ENCODE assay signal across 11 cellular contexts in the genomic region with DNA sequence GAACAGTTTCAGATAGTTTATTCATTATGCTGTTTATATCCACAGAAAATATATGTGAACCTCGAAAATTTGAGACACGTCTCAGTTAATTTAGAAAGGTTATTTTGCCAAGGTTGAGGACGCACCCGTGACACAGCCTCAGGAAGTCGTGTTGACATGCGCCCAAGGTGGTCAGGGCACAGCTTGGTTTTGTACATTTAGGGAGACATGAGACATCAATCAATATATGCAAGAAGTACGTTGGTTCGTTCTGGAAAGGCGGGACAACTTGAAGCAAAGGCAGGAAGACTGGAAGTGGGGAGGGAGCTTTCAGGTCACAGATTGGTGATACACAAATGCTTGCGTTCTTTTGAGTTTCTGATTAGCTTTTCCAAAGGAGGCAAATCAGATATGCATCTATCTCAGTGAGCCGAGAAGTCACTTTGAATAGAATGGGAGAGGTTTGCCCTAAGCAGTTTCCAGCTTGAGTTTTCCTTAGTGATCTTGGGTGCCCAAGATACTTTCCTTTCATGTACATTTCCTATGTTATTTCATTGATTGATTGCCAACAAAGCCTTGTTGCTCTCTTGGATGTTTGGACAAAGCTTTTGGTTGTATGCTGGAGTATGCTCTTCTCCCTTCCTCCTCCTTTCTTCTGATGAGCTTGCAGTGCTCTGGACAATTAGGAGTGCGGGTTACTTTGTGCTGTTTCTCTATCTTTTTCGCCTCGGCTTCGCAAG. TPM values are rescaled to one million over a fixed set of nuclear protein-coding genes. Genes with fewer than 3 reads are reported as not detected.
DNase-seq lines count a peak whose midpoint lies in the region; ATAC-seq and TF ChIP-seq lines count a peak whose summit lies in the region.
"Had no signal": no experiment of that assay in that cellular context is flagged by ENCODE, and none has a peak within 500 bp of the region (broad histone marks: within the 10 kb centered on the region; RNA-seq: fewer than 3 reads in every experiment).

No MANE protein-coding gene starts in this region.

- H3K27me3 ChIP-seq in mammary epithelial cell (ENCODE audit: insufficient read depth, low read length) (no peaks in the 10 kb centered on the region), neural cell (ENCODE audit: insufficient read depth, low read depth, low read length) (no peaks in the 10 kb centered on the region)
- H3K27me3 ChIP-seq: colonic mucosa had no signal

- 86% methylated on average over 14 of the region's 15 CpGs for WGBS in mammary epithelial cell (ENCODE audit: low coverage, missing lambda C conversion rate)

- H3K36me3 ChIP-seq in mammary epithelial cell (ENCODE audit: insufficient read depth, low read length) (peaks cover 5% of the 10 kb centered on the region), neural cell (ENCODE audit: insufficient read depth, low read length) (no peaks in the 10 kb centered on the region)
- H3K36me3 ChIP-seq: colonic mucosa had no signal

- no peak overlapping the region for H3K9ac ChIP-seq in mammary epithelial cell (ENCODE audit: insufficient read depth, low read length)
- H3K9ac ChIP-seq in neural cell (ENCODE audit: low read length), result no peak overlapping the region

- H3K4me1 ChIP-seq in mammary epithelial cell (ENCODE audit: insufficient read depth, low read length), result peaks cover 17% of the 10 kb centered on the region

- H3K4me1 Mint-ChIP-seq in Calu3 (ENCODE audit: low read depth, unreplicated experiment), result peaks cover 25% of the 10 kb centered on the region

- TF ChIP-seq CTCF in Calu3 (IDR thresholded peaks at IDR 0.05; ENCODE audit: unreplicated experiment) (no peak), NB4 (IDR thresholded peaks at IDR 0.05; ENCODE audit: low read depth, low read length) (no peak), mammary epithelial cell (conservative IDR thresholded peaks at IDR 0.05 in 1 of 2, IDR thresholded peaks at IDR 0.05 in 1 of 2; ENCODE audit: extremely low read depth in 1 of 2, insufficient read depth in 1 of 2, low read depth in 1 of 2, low read length in 2 of 2) (no peak), neural cell (IDR thresholded peaks at IDR 0.05; ENCODE audit: poor library complexity, severe bottlenecking) (no peak)

- H4K20me1 ChIP-seq in mammary epithelial cell (ENCODE audit: insufficient read depth, low read length), result no peaks in the 10 kb centered on the region
- no peaks in the 10 kb centered on the region for H4K20me1 ChIP-seq in neural cell (ENCODE audit: insufficient read depth)

- intact Hi-C loops in Calu3 (cut with micrococcal nuclease; ENCODE audit: unreplicated experiment), result no loop called here
- intact Hi-C loops in mammary epithelial cell (cut with micrococcal nuclease), result no loop called here

- TF ChIP-seq POLR2A in NB4 (IDR thresholded peaks at IDR 0.05; ENCODE audit: extremely low read depth, insufficient read length), result no peak

- peak overlapping the region; percentile 97 for H3K4me3 Mint-ChIP-seq in Calu3 (ENCODE audit: low read depth, unreplicated experiment)
- H3K4me3 Mint-ChIP-seq: stimulated activated effector memory CD8-positive, alpha-beta T cell treated with anti-CD3 and anti-CD28 coated beads, Interleukin-12 subunit alpha, Interleukin-12 subunit beta, amount 100 ng/mL, for 72 hours had no signal

- ATAC-seq in GM18858 (IDR thresholded peaks at IDR 0.05; ENCODE audit: unreplicated experiment), result no peak
- ATAC-seq: stimulated activated effector memory CD8-positive, alpha-beta T cell treated with anti-CD3 and anti-CD28 coated beads, Interleukin-12 subunit alpha, Interleukin-12 subunit beta, amount 100 ng/mL, for 72 hours had no signal

- H3K27ac Mint-ChIP-seq in Calu3 (ENCODE audit: unreplicated experiment), result peak overlapping the region; percentile 19
- H3K27ac Mint-ChIP-seq: stimulated activated effector memory CD8-positive, alpha-beta T cell treated with anti-CD3 and anti-CD28 coated beads, Interleukin-12 subunit alpha, Interleukin-12 subunit beta, amount 100 ng/mL, for 72 hours had no signal

- BruUV-seq in Calu3 (replicated peaks; lab: Mats Ljungman, UMichigan) (no TSS peak), mammary epithelial cell (replicated peaks; lab: Mats Ljungman, UMichigan) (no TSS peak)

- peaks cover 37% of the 10 kb centered on the region for H3K36me3 Mint-ChIP-seq in Calu3 (ENCODE audit: insufficient read depth, unreplicated experiment)

- dilution Hi-C loops in mammary epithelial cell (cut with HindIII; ENCODE audit: low sequenced_read_pairs), result no loop called here

- H3K9me3 Mint-ChIP-seq in Calu3 (ENCODE audit: low read depth, unreplicated experiment), result no peaks in the 10 kb centered on the region
- H3K9me3 Mint-ChIP-seq: stimulated activated effector memory CD8-positive, alpha-beta T cell treated with anti-CD3 and anti-CD28 coated beads, Interleukin-12 subunit alpha, Interleukin-12 subunit beta, amount 100 ng/mL, for 72 hours had no signal

- DNase-seq in Calu3, result no peak
- no peak for DNase-seq in NB4 (ENCODE audit: low read depth)
- no peak for DNase-seq in mammary epithelial cell
- DNase-seq in NOMO-1 treated with DMSO at 0.1 percent for 48 hours (lab: John Stamatoyannopoulos, UW; ENCODE audit: unreplicated experiment), result no peak
- DNase-seq in activated CD4-positive, CD25-positive, alpha-beta regulatory T cell treated with anti-CD3 and anti-CD28 coated beads, Interleukin-2, amount 50 U/mL, for 72 hours, result no peak
- no peak for DNase-seq in T-helper 9 cell
- DNase-seq: colonic mucosa, KBM-7 had no signal

- no peaks in the 10 kb centered on the region for H3F3A ChIP-seq in neural cell (ENCODE audit: insufficient read depth, low read length, poor library complexity, severe bottlenecking)

- H2AFZ ChIP-seq in mammary epithelial cell (ENCODE audit: low read depth, low read length) (no peak overlapping the region), neural cell (ENCODE audit: low read depth, low read length) (no peak overlapping the region)

- H3K79me2 ChIP-seq in mammary epithelial cell (ENCODE audit: insufficient read depth, low read length) (peaks cover 48% of the 10 kb centered on the region), neural cell (replicated peaks; ENCODE audit: insufficient read depth, low read length) (peaks cover 21% of the 10 kb centered on the region)

- CTCF ChIA-PET in Calu3 (lab: Charles Lee), result interaction anchor here (0.8 kb wide), 1 partner anchor 228 kb away, joined by 3 read pairs; no protein-coding TSS in a partner anchor
- CTCF ChIA-PET in mammary epithelial cell (lab: Charles Lee; ENCODE audit: low non-redundant PET), result interaction anchor here (0.6 kb wide), 1 partner anchor 72 kb away, joined by 3 read pairs; no protein-coding TSS in a partner anchor

- H3K9me3 ChIP-seq in mammary epithelial cell (replicated peaks; ENCODE audit: insufficient read depth, low read length) (no peaks in the 10 kb centered on the region), neural cell (ENCODE audit: low read length) (no peaks in the 10 kb centered on the region)
- H3K9me3 ChIP-seq: colonic mucosa had no signal

- H3K4me2 ChIP-seq in mammary epithelial cell (ENCODE audit: insufficient read depth, low read depth, low read length) (peak overlapping the region; percentile 12), neural cell (ENCODE audit: low read length) (no peak overlapping the region)

- H3K9me2 ChIP-seq in neural cell (ENCODE audit: insufficient read depth, low read length), result no peaks in the 10 kb centered on the region

- H3K27ac ChIP-seq in mammary epithelial cell (ENCODE audit: insufficient read depth, low read depth, low read length) (no peak overlapping the region), neural cell (ENCODE audit: low read length) (no peak overlapping the region)
- H3K27ac ChIP-seq: colonic mucosa had no signal

- in situ Hi-C loops in mammary epithelial cell (cut with MboI; ENCODE audit: low sequenced_read_pairs in 2 of 2), result no loop called here

- no peaks in the 10 kb centered on the region for H3K27me3 Mint-ChIP-seq in Calu3 (ENCODE audit: unreplicated experiment)

- H3K4me3 ChIP-seq in NB4 (ENCODE audit: low read depth, low read length) (peak overlapping the region; percentile 95), mammary epithelial cell (replicated peaks in 1 of 3; ENCODE audit: insufficient read depth in 1 of 3, low read depth in 2 of 3, low read length in 3 of 3) (no peak overlapping the region), neural cell (ENCODE audit: low read length) (peak overlapping the region; percentile 90)
- H3K4me3 ChIP-seq: colonic mucosa had no signal

- no peak for TF ChIP-seq EP300 in neural cell (conservative IDR thresholded peaks at IDR 0.05; ENCODE audit: poor library complexity, severe bottlenecking)

- TF ChIP-seq RAD21 in neural cell (conservative IDR thresholded peaks at IDR 0.05), result no peak

TF ChIP-seq in neural cell, 6 proteins besides CTCF, POLR2A, EP300 and RAD21 (continues in another document):
- TF ChIP-seq SMC3 (conservative IDR thresholded peaks at IDR 0.05; ENCODE audit: poor library complexity), result no peak

RNA-seq across cellular contexts. Expression of a gene that starts 3.2 kb away (rescaled TPM):
- total RNA-seq in Calu3 (2022), result 10.0 and 11.7 TPM in 2 replicates
- total RNA-seq in mammary epithelial cell, result 10 to 100 TPM; 12.2 to 13.0 TPM
- polyA plus RNA-seq in mammary epithelial cell, result 5.9 TPM
- 4.4 TPM for polyA minus RNA-seq in mammary epithelial cell
- polyA plus RNA-seq in neural cell, result 7.1 TPM in 2 replicates
- 10.0 and 10.5 TPM in 2 replicates for polyA minus RNA-seq in neural cell

RNA-seq across cellular contexts. Expression of a gene that starts 47.1 kb away (rescaled TPM):
- total RNA-seq in Calu3 (2022), result 9.2 and 10.3 TPM in 2 replicates
- total RNA-seq in mammary epithelial cell, result 1 to 10 TPM in 1 of 2 donors, under 1 TPM in 1; 0.17 to 1.8 TPM
- polyA plus RNA-seq in mammary epithelial cell, result 0.36 TPM
- 0.88 TPM for polyA minus RNA-seq in mammary epithelial cell
- polyA plus RNA-seq in neural cell, result 20.5 and 23.7 TPM in 2 replicates
- 153 and 172 TPM in 2 replicates for polyA minus RNA-seq in neural cell

Comparison
In these comparisons a context has a peak if more than half of its experiments do, and no peak if none do; other contexts are left out.
1. H3K4me3 ChIP-seq: peak in NB4 (single experiment) and neural cell (single experiment); none in mammary epithelial cell (0 of 3).